In the genomic region with DNA sequence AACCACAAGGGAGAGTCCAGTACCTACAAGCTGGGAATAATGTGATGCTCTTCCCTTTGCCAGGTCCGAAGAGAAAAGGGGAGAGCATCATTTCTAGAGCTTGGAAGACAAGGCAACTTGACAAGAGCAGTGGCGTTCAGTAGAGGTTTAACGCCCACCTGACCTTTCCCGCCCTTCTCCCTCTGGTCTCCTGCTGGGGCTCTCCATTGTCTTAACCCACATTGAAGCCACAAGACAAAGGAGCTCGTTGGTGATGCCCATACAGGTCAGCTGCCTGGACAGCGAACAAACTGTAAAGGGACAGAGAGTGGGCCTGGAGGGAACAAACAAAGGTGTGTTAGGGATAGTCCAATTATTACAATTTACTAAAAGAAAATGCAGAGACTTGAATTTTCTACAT, we compare ENCODE assay signal across 27 cellular contexts.
"Had no signal": no experiment of that assay in that cellular context is flagged by ENCODE, and none has a peak within 500 bp of the region (broad histone marks: within the 10 kb centered on the region; RNA-seq: fewer than 3 reads in every experiment).

No MANE protein-coding gene starts in this region.

- H3K36me3 Mint-ChIP-seq: activated naive CD4-positive, alpha-beta T cell treated with anti-CD3 and anti-CD28 coated beads, Interleukin-2, amount 50 U/mL, for 24 hours; natural killer cell treated with Interleukin-12 subunit alpha and Interleukin-12 subunit beta and Interleukin-15 and Interleukin-18, amount 100 ng/mL, for 72 hours; type B pancreatic cell had no signal

- H3K4me1 ChIP-seq: esophagus muscularis mucosa, heart right ventricle, left ventricle myocardium inferior, uterus had no signal

- H3K27me3 Mint-ChIP-seq: dendritic cell treated with granulocyte-macrophage colony-stimulating factor and Interleukin-4, amounts not matched to agents 40 ng/mL and 50 ng/mL, for 4 days; progenitor cell of endocrine pancreas; stimulated activated naive CD8-positive, alpha-beta T cell treated with anti-CD3 and anti-CD28 coated beads, Interleukin-15, Interleukin-2, amounts not matched to agents 100 ng/mL and 50 ng/mL, for 24 hours had no signal

- H3K4me1 Mint-ChIP-seq: activated CD4-positive, alpha-beta T cell treated with anti-CD3 and anti-CD28 coated beads, Interleukin-2, amount 10 ng/mL, durations not matched to agents 7 days and 5 days; activated naive CD4-positive, alpha-beta T cell treated with anti-CD3 and anti-CD28 coated beads, Interleukin-2, amount 50 U/mL, for 24 hours; activated T-helper 17 cell treated with anti-CD3 and anti-CD28 coated beads, Interleukin-2, amount 50 U/mL, for 72 hours; central memory CD8-positive, alpha-beta T cell had no signal

- H3K27ac ChIP-seq: esophagus muscularis mucosa, heart right ventricle, left ventricle myocardium inferior, ovary, skin epidermis, uterus, VCaP had no signal

- H3K4me3 ChIP-seq: esophagus muscularis mucosa, heart right ventricle, left ventricle myocardium inferior, lung, mucosa of descending colon, ovary, skin epidermis, uterus had no signal

- H3K36me3 ChIP-seq: esophagus muscularis mucosa, heart right ventricle, left ventricle myocardium inferior, ovary, uterus had no signal

- ATAC-seq: activated CD8-positive, alpha-beta T cell treated with anti-CD3 and anti-CD28 coated beads for 36 hours; activated T-cell treated with anti-CD3 and anti-CD28 coated beads, Interleukin-2, amount 50 U/mL, for 4 hours; activated T-helper 17 cell treated with anti-CD3 and anti-CD28 coated beads, Interleukin-2, amount 50 U/mL, for 72 hours; heart right ventricle; mucosa of descending colon; natural killer cell treated with Interleukin-12 subunit alpha and Interleukin-12 subunit beta and Interleukin-15 and Interleukin-18, amount 100 ng/mL, for 72 hours; sciatic nerve had no signal

- DNase-seq: activated CD4-positive, alpha-beta T cell treated with anti-CD3 and anti-CD28 coated beads, Interleukin-2, amount 10 ng/mL, durations not matched to agents 7 days and 5 days; activated CD4-positive, CD25-positive, alpha-beta regulatory T cell treated with anti-CD3 and anti-CD28 coated beads, Interleukin-2, amount 50 U/mL, for 72 hours; activated CD8-positive, alpha-beta T cell treated with anti-CD3 and anti-CD28 coated beads for 36 hours; activated T-cell treated with anti-CD3 and anti-CD28 coated beads, Interleukin-2, amount 50 U/mL, for 4 hours; anterior cingulate cortex; foreskin melanocyte; heart right ventricle; islet precursor cell; left ventricle myocardium inferior; mucosa of descending colon; ovary; stimulated activated CD4-positive, alpha-beta T cell treated with anti-CD3 and anti-CD28 coated beads, Interleukin-12 subunit alpha, Interleukin-12 subunit beta, amount 100 ng/mL, for 4 hours; stimulated activated CD4-positive, alpha-beta T cell treated with anti-CD3 and anti-CD28 coated beads, Interleukin-4, amount 100 ng/mL, for 1 hour; uterus had no signal

- H3K27me3 ChIP-seq: heart right ventricle, ovary, uterus had no signal

- H3K27ac Mint-ChIP-seq: activated CD4-positive, alpha-beta T cell treated with anti-CD3 and anti-CD28 coated beads, Interleukin-2, amount 10 ng/mL, durations not matched to agents 7 days and 5 days; activated CD8-positive, alpha-beta T cell treated with anti-CD3 and anti-CD28 coated beads for 36 hours; activated naive CD4-positive, alpha-beta T cell treated with anti-CD3 and anti-CD28 coated beads, Interleukin-2, amount 50 U/mL, for 24 hours; activated T-helper 17 cell treated with anti-CD3 and anti-CD28 coated beads, Interleukin-2, amount 50 U/mL, for 72 hours; dendritic cell treated with granulocyte-macrophage colony-stimulating factor and Interleukin-4, amounts not matched to agents 40 ng/mL and 50 ng/mL, for 4 days; natural killer cell treated with Interleukin-12 subunit alpha and Interleukin-12 subunit beta and Interleukin-15 and Interleukin-18, amount 100 ng/mL, for 72 hours; progenitor cell of endocrine pancreas; stimulated activated naive CD8-positive, alpha-beta T cell treated with anti-CD3 and anti-CD28 coated beads, Interleukin-15, Interleukin-2, amounts not matched to agents 100 ng/mL and 50 ng/mL, for 24 hours; type B pancreatic cell had no signal

- H3K9me3 Mint-ChIP-seq: activated CD4-positive, alpha-beta T cell treated with anti-CD3 and anti-CD28 coated beads, Interleukin-2, amount 10 ng/mL, durations not matched to agents 7 days and 5 days; activated CD8-positive, alpha-beta T cell treated with anti-CD3 and anti-CD28 coated beads for 36 hours; activated naive CD4-positive, alpha-beta T cell treated with anti-CD3 and anti-CD28 coated beads, Interleukin-2, amount 50 U/mL, for 24 hours; activated T-cell treated with anti-CD3 and anti-CD28 coated beads, Interleukin-2, amount 50 U/mL, for 4 hours; activated T-helper 17 cell treated with anti-CD3 and anti-CD28 coated beads, Interleukin-2, amount 50 U/mL, for 72 hours; central memory CD8-positive, alpha-beta T cell; dendritic cell treated with granulocyte-macrophage colony-stimulating factor and Interleukin-4, amounts not matched to agents 40 ng/mL and 50 ng/mL, for 4 days; natural killer cell treated with Interleukin-12 subunit alpha and Interleukin-12 subunit beta and Interleukin-15 and Interleukin-18, amount 100 ng/mL, for 72 hours; stimulated activated naive CD8-positive, alpha-beta T cell treated with anti-CD3 and anti-CD28 coated beads, Interleukin-15, Interleukin-2, amounts not matched to agents 100 ng/mL and 50 ng/mL, for 24 hours; type B pancreatic cell had no signal

- H3K4me3 Mint-ChIP-seq: activated CD4-positive, alpha-beta T cell treated with anti-CD3 and anti-CD28 coated beads, Interleukin-2, amount 10 ng/mL, durations not matched to agents 7 days and 5 days; activated CD8-positive, alpha-beta T cell treated with anti-CD3 and anti-CD28 coated beads for 36 hours; activated naive CD4-positive, alpha-beta T cell treated with anti-CD3 and anti-CD28 coated beads, Interleukin-2, amount 50 U/mL, for 24 hours; activated T-cell treated with anti-CD3 and anti-CD28 coated beads, Interleukin-2, amount 50 U/mL, for 4 hours; activated T-helper 17 cell treated with anti-CD3 and anti-CD28 coated beads, Interleukin-2, amount 50 U/mL, for 72 hours; central memory CD8-positive, alpha-beta T cell; dendritic cell treated with granulocyte-macrophage colony-stimulating factor and Interleukin-4, amounts not matched to agents 40 ng/mL and 50 ng/mL, for 4 days; natural killer cell treated with Interleukin-12 subunit alpha and Interleukin-12 subunit beta and Interleukin-15 and Interleukin-18, amount 100 ng/mL, for 72 hours; stimulated activated naive CD8-positive, alpha-beta T cell treated with anti-CD3 and anti-CD28 coated beads, Interleukin-15, Interleukin-2, amounts not matched to agents 100 ng/mL and 50 ng/mL, for 24 hours; type B pancreatic cell had no signal
